Comparison of ENCODE assay signal across 32 cellular contexts in genomic region chrX:137215467-137215866, GRCh38.
"Had no signal": no experiment of that assay in that cellular context is flagged by ENCODE, and none has a peak within 500 bp of the region (broad histone marks: within the 10 kb centered on the region; RNA-seq: fewer than 3 reads in every experiment).

No MANE protein-coding gene starts in this region.

- H3K4me1 ChIP-seq: adrenal gland, ascending aorta, body of pancreas, breast epithelium had no signal

- H3K27ac ChIP-seq: adrenal gland, ascending aorta, body of pancreas, brain microvascular endothelial cell, breast epithelium, cardiac muscle cell had no signal

- H3K9me3 ChIP-seq: adrenal gland, ascending aorta, body of pancreas, breast epithelium had no signal

- H3K36me3 ChIP-seq: adrenal gland, ascending aorta, brain microvascular endothelial cell, breast epithelium, cardiac muscle cell had no signal

- DNase-seq: activated effector memory CD4-positive, alpha-beta T cell treated with Interleukin-2 at 50 U/mL for 16 hours; activated gamma-delta T cell; activated gamma-delta T cell treated with Interleukin-2 at 50 U/mL for 16 hours; activated naive CD4-positive, alpha-beta T cell; activated naive CD4-positive, alpha-beta T cell treated with anti-CD3 and anti-CD28 coated beads for 36 hours; activated naive CD4-positive, alpha-beta T cell treated with anti-CD3 and anti-CD28 coated beads, Interleukin-2, amount 10 ng/mL, durations not matched to agents 7 days and 5 days; activated naive CD4-positive, alpha-beta T cell treated with anti-CD3 and anti-CD28 coated beads, Interleukin-2, amount 50 U/mL, for 16 hours; activated naive CD4-positive, alpha-beta T cell treated with Interleukin-2 at 50 U/mL for 16 hours; activated naive CD8-positive, alpha-beta T cell treated with anti-CD3 and anti-CD28 coated beads for 36 hours; activated naive CD8-positive, alpha-beta T cell treated with anti-CD3 and anti-CD28 coated beads, Interleukin-2, amount 10 ng/mL, durations not matched to agents 7 days and 5 days; activated naive CD8-positive, alpha-beta T cell treated with anti-CD3 and anti-CD28 coated beads, Interleukin-2, amount 50 U/mL, for 24 hours; activated T-cell treated with anti-CD3 and anti-CD28 coated beads, Interleukin-2, amount 50 U/mL, for 1 hour; activated T-cell treated with anti-CD3 and anti-CD28 coated beads, Interleukin-2, amount 50 U/mL, for 24 hours; activated T-cell treated with anti-CD3 and anti-CD28 coated beads, Interleukin-2, amount 50 U/mL, for 4 hours; activated T-cell treated with anti-CD3 and anti-CD28 coated beads, Interleukin-2, amount 50 U/mL, for 48 hours; activated T-cell treated with anti-CD3 and anti-CD28 coated beads, Interleukin-2, amount 50 U/mL, for 72 hours; adrenal gland; amniotic stem cell; amygdala; anterior cingulate cortex; aorta; body of pancreas; brain microvascular endothelial cell; caudate nucleus; central memory CD4-positive, alpha-beta T cell; cerebellar nuclear complex had no signal

- H3K27me3 ChIP-seq: ascending aorta, body of pancreas, brain microvascular endothelial cell, cardiac muscle cell had no signal

- H3K4me3 ChIP-seq: adrenal gland, ascending aorta, body of pancreas, breast epithelium, cardiac muscle cell had no signal

- FAIRE-seq: bronchial epithelial cell had no signal

- ATAC-seq: activated naive CD4-positive, alpha-beta T cell treated with anti-CD3 and anti-CD28 coated beads, Interleukin-2, amount 50 U/mL, for 72 hours; activated naive CD8-positive, alpha-beta T cell treated with anti-CD3 and anti-CD28 coated beads, Interleukin-2, amount 50 U/mL, for 24 hours; activated T-cell treated with anti-CD3 and anti-CD28 coated beads, Interleukin-2, amount 50 U/mL, for 4 hours; activated T-cell treated with anti-CD3 and anti-CD28 coated beads, Interleukin-2, amount 50 U/mL, for 72 hours; activated T-helper 17 cell treated with anti-CD3 and anti-CD28 coated beads, Interleukin-2, amount 50 U/mL, for 72 hours; body of pancreas had no signal
